Comparison of ENCODE assay signal across 15 cellular contexts in genomic region chr3:1190576-1190975, GRCh38.
DNase-seq lines count a peak whose midpoint lies in the region; ATAC-seq and TF ChIP-seq lines count a peak whose summit lies in the region.
"Had no signal": no experiment of that assay in that cellular context is flagged by ENCODE, and none has a peak within 500 bp of the region (broad histone marks: within the 10 kb centered on the region; RNA-seq: fewer than 3 reads in every experiment).

No MANE protein-coding gene starts in this region.

- no peaks in the 10 kb centered on the region for H3K9me3 ChIP-seq in ovary

- in situ Hi-C loops in brain microvascular endothelial cell (cut with HindIII; ENCODE audit: low pct_ligation_motif_present, low sequenced_read_pairs), result no loop called here

- H3K27me3 ChIP-seq in foreskin keratinocyte (no peaks in the 10 kb centered on the region), ovary (no peaks in the 10 kb centered on the region), brain microvascular endothelial cell (replicated peaks) (no peaks in the 10 kb centered on the region)

- no peak for TF ChIP-seq EP300 in ovary (IDR thresholded peaks at IDR 0.05)

- DNase-seq in M059J (ENCODE audit: low read depth) (peak; percentile 10), foreskin keratinocyte (peak; percentile 58 to 82), skeletal muscle cell (ENCODE audit: low read depth) (peak; percentile 61), ovary (no peak), brain microvascular endothelial cell (no peak)
- no peak for DNase-seq in stimulated activated naive CD8-positive, alpha-beta T cell treated with anti-CD3 and anti-CD28 coated beads, Interleukin-15, amount 100 ng/mL, for 72 hours
- DNase-seq: CD8-positive, alpha-beta T cell; DMS79 treated with DMSO at 0.1 percent for 48 hours; HCEC 1CT; IMR-90; NCI-H1417 treated with DMSO at 0.1 percent for 48 hours; NCI-H1930; SHP77 had no signal

- H3K4me3 Mint-ChIP-seq in stimulated activated naive CD8-positive, alpha-beta T cell treated with anti-CD3 and anti-CD28 coated beads, Interleukin-15, amount 100 ng/mL, for 72 hours, result no peak overlapping the region
- H3K4me3 Mint-ChIP-seq: CD8-positive, alpha-beta T cell had no signal

- no peak overlapping the region for H3K27ac Mint-ChIP-seq in stimulated activated naive CD8-positive, alpha-beta T cell treated with anti-CD3 and anti-CD28 coated beads, Interleukin-15, amount 100 ng/mL, for 72 hours
- H3K27ac Mint-ChIP-seq: CD8-positive, alpha-beta T cell had no signal

- H3K27me3 Mint-ChIP-seq in stimulated activated naive CD8-positive, alpha-beta T cell treated with anti-CD3 and anti-CD28 coated beads, Interleukin-15, amount 100 ng/mL, for 72 hours, result no peaks in the 10 kb centered on the region

- no peak for TF ChIP-seq POLR2A in ovary (IDR thresholded peaks at IDR 0.05)

- H3K4me3 ChIP-seq in skeletal muscle cell (ENCODE audit: low read depth, low read length) (no peak overlapping the region), ovary (no peak overlapping the region), brain microvascular endothelial cell (ENCODE audit: low read depth, low read length) (no peak overlapping the region)

- H3K4me1 Mint-ChIP-seq in stimulated activated naive CD8-positive, alpha-beta T cell treated with anti-CD3 and anti-CD28 coated beads, Interleukin-15, amount 100 ng/mL, for 72 hours, result no peaks in the 10 kb centered on the region

- H3K4me1 ChIP-seq in foreskin keratinocyte (peaks cover 5% of the 10 kb centered on the region), ovary (ENCODE audit: insufficient read depth) (no peaks in the 10 kb centered on the region)

- H3K27ac ChIP-seq in foreskin keratinocyte (no peak overlapping the region), ovary (no peak overlapping the region), brain microvascular endothelial cell (no peak overlapping the region)

- 81 to 88% (median 88%) methylated on average over 3 of the region's 3 CpGs for WGBS in ovary, 3 donors

- peaks cover 4 to 7% of the 10 kb centered on the region in 2 donors for H3K9me3 Mint-ChIP-seq in stimulated activated naive CD8-positive, alpha-beta T cell treated with anti-CD3 and anti-CD28 coated beads, Interleukin-15, amount 100 ng/mL, for 72 hours
- H3K9me3 Mint-ChIP-seq: CD8-positive, alpha-beta T cell had no signal

- H3K36me3 ChIP-seq in ovary (no peaks in the 10 kb centered on the region), brain microvascular endothelial cell (replicated peaks) (no peaks in the 10 kb centered on the region)

- TF ChIP-seq CTCF in foreskin keratinocyte (conservative IDR thresholded peaks at IDR 0.05) (no peak), ovary (IDR thresholded peaks at IDR 0.05) (no peak), brain microvascular endothelial cell (IDR thresholded peaks at IDR 0.05; ENCODE audit: low read depth, low read length, missing control alignments) (no peak)

- ATAC-seq in SK-N-SH treated with all-trans-retinoic acid at 6 μM for 48 hours, result no peak
- peak; percentile 99 for ATAC-seq in foreskin keratinocyte
- ATAC-seq in GM18870 (IDR thresholded peaks at IDR 0.05; ENCODE audit: unreplicated experiment), result no peak
- no peak for ATAC-seq in stimulated activated naive CD8-positive, alpha-beta T cell treated with anti-CD3 and anti-CD28 coated beads, Interleukin-15, amount 100 ng/mL, for 72 hours
- ATAC-seq: CD8-positive, alpha-beta T cell had no signal

- intact Hi-C loops in ovary (cut with DNase I), result no loop called here

TF ChIP-seq in SK-N-SH treated with all-trans-retinoic acid at 6 μM for 48 hours, 23 proteins besides CTCF, POLR2A, EP300 and RAD21:
- TF ChIP-seq TOX (CRISPR knock-in tag; IDR thresholded peaks at IDR 0.05; ENCODE audit: borderline replicate concordance) (no peak), CREB5 (CRISPR knock-in tag; IDR thresholded peaks at IDR 0.05; ENCODE audit: low read depth) (no peak), CSDC2 (CRISPR knock-in tag; IDR thresholded peaks at IDR 0.05) (no peak), PPARA (CRISPR knock-in tag; IDR thresholded peaks at IDR 0.05; ENCODE audit: borderline replicate concordance) (no peak), PATZ1 (CRISPR knock-in tag; IDR thresholded peaks at IDR 0.05; ENCODE audit: borderline replicate concordance) (no peak), RARB (CRISPR knock-in tag; IDR thresholded peaks at IDR 0.05) (no peak), ISL1 (CRISPR knock-in tag; IDR thresholded peaks at IDR 0.05) (peak; percentile 20; the same call in 1 of the 2 replicates), CSRNP3 (CRISPR knock-in tag; IDR thresholded peaks at IDR 0.05) (no peak), ESRRG (CRISPR knock-in tag; IDR thresholded peaks at IDR 0.05) (no peak), ZFP30 (CRISPR knock-in tag; IDR thresholded peaks at IDR 0.05) (no peak), GLIS3 (CRISPR knock-in tag; IDR thresholded peaks at IDR 0.05) (0 out of 2 replicates have a peak, but pooled peaks have one; percentile 11), ZFP3 (CRISPR knock-in tag; IDR thresholded peaks at IDR 0.05) (no peak)
- TF ChIP-seq, protein P1, sequence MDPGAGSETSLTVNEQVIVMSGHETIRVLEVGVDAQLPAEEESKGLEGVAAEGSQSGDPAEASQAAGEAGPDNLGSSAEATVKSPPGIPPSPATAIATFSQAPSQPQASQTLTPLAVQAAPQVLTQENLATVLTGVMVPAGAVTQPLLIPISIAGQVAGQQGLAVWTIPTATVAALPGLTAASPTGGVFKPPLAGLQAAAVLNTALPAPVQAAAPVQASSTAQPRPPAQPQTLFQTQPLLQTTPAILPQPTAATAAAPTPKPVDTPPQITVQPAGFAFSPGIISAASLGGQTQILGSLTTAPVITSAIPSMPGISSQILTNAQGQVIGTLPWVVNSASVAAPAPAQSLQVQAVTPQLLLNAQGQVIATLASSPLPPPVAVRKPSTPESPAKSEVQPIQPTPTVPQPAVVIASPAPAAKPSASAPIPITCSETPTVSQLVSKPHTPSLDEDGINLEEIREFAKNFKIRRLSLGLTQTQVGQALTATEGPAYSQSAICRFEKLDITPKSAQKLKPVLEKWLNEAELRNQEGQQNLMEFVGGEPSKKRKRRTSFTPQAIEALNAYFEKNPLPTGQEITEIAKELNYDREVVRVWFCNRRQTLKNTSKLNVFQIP (CRISPR knock-in tag; IDR thresholded peaks at IDR 0.05; ENCODE audit: borderline replicate concordance, low read depth), result no peak
TF ChIP-seq in SK-N-SH treated with all-trans-retinoic acid at 6 μM for 48 hours: peak in this region for 2.

Comparison
In these comparisons a context has a peak if more than half of its experiments do, and no peak if none do; other contexts are left out.
1. DNase-seq: peak in M059J (single experiment), foreskin keratinocyte (2 of 2) and skeletal muscle cell (single experiment); none in stimulated activated naive CD8-positive, alpha-beta T cell treated with anti-CD3 and anti-CD28 coated beads, Interleukin-15, amount 100 ng/mL, for 72 hours (0 of 2), ovary (0 of 5) and brain microvascular endothelial cell (single experiment).